In genomic region chr1:215605011-215605621, GRCh38 we compare ENCODE assay signal across 21 cellular contexts.
"Had no signal": no experiment of that assay in that cellular context is flagged by ENCODE, and none has a peak within 500 bp of the region (broad histone marks: within the 10 kb centered on the region; RNA-seq: fewer than 3 reads in every experiment).

No MANE protein-coding gene starts in this region.

- DNase-seq: activated CD4-positive, alpha-beta T cell treated with anti-CD3 and anti-CD28 coated beads, Interleukin-2, amount 50 U/mL, for 1 hour; activated CD4-positive, CD25-positive, alpha-beta regulatory T cell treated with anti-CD3 and anti-CD28 coated beads, Interleukin-2, amount 50 U/mL, for 72 hours; activated CD8-positive, alpha-beta memory T cell treated with anti-CD3 and anti-CD28 coated beads for 24 hours; activated CD8-positive, alpha-beta memory T cell treated with anti-CD3 and anti-CD28 coated beads, Interleukin-2, amount 50 U/mL, for 48 hours; activated effector memory CD4-positive, alpha-beta T cell treated with anti-CD3 and anti-CD28 coated beads, Interleukin-2, amount 50 U/mL, for 16 hours; activated naive CD4-positive, alpha-beta T cell treated with anti-CD3 and anti-CD28 coated beads, Interleukin-2, amount 50 U/mL, for 16 hours; activated T-cell treated with anti-CD3 and anti-CD28 coated beads, Interleukin-2, amount 50 U/mL, for 72 hours; effector memory CD8-positive, alpha-beta T cell; heart right ventricle; immature natural killer cell; kidney glomerular epithelial cell; naive B cell; stimulated activated CD4-positive, alpha-beta T cell treated with anti-CD3 and anti-CD28 coated beads, Interleukin-2, amount 100 ng/mL, for 24 hours; stimulated activated naive CD4-positive, alpha-beta T cell treated with Interleukin-2 at 50 U/mL for 16 hours; T1000; thyroid gland had no signal

- H3K27me3 ChIP-seq: cardiac muscle cell, gastroesophageal sphincter, heart right ventricle, neural progenitor cell, thyroid gland had no signal

- ATAC-seq: activated T-cell treated with anti-CD3 and anti-CD28 coated beads, Interleukin-2, amount 50 U/mL, for 72 hours; effector memory CD8-positive, alpha-beta T cell; gastroesophageal sphincter; heart right ventricle had no signal

- H2AFZ ChIP-seq: neural progenitor cell had no signal

- H3K4me3 Mint-ChIP-seq: activated T-cell treated with anti-CD3 and anti-CD28 coated beads, Interleukin-2, amount 50 U/mL, for 72 hours; effector memory CD8-positive, alpha-beta T cell; immature natural killer cell; memory B cell; naive B cell; neural progenitor cell had no signal

- H3K27me3 Mint-ChIP-seq: effector memory CD8-positive, alpha-beta T cell; memory B cell; naive B cell; progenitor cell of endocrine pancreas had no signal

- H3K4me3 ChIP-seq: cardiac muscle cell, gastroesophageal sphincter, heart right ventricle, neural progenitor cell, thyroid gland had no signal

- H3K4me1 Mint-ChIP-seq: immature natural killer cell, memory B cell, naive B cell had no signal

- H3K27ac ChIP-seq: cardiac muscle cell, gastroesophageal sphincter, heart right ventricle, neural progenitor cell, thyroid gland had no signal

- H3K9me3 Mint-ChIP-seq: activated T-cell treated with anti-CD3 and anti-CD28 coated beads, Interleukin-2, amount 50 U/mL, for 72 hours; memory B cell; naive B cell; neural progenitor cell had no signal

- H3K27ac Mint-ChIP-seq: activated T-cell treated with anti-CD3 and anti-CD28 coated beads, Interleukin-2, amount 50 U/mL, for 72 hours; effector memory CD8-positive, alpha-beta T cell; immature natural killer cell; memory B cell; naive B cell; neural progenitor cell; progenitor cell of endocrine pancreas had no signal

- H3K9me3 ChIP-seq: gastroesophageal sphincter, heart right ventricle, thyroid gland had no signal

- H3K36me3 Mint-ChIP-seq: memory B cell had no signal

- H3K9ac ChIP-seq: neural progenitor cell had no signal
